In the genomic region with DNA sequence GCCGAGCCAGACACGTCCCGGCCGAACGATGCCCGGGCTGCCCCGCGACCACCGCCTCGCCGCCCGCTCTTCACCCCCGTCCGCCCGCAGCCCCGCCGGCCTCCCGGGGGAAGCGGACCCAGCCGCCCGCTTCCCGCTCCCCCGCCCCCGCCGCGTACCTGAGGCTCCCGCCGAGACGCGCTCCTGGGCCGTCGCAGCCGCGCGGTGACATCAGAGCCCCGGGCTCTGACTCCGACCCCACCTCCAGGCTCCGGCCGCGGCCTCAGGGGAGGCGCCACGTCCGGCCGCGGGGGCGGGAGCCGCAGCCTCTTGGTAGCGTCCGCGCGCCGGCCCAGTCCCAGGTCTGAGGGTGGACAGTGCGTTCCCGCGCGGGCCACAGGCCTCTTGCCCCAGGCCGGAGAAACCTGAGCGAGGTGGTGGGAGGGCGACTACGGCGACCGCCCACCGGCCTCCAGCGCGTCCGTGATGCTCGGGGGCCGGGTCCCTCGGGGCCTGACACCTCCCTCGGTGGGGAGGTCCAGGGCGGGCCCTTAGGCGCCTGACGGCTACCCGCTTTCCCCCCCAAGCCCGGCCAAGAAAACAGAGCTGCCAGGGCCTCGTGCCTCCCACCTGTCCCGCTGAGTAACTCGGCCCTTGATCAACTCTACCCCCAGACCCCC, we compare ENCODE assay signal across 8 cellular contexts. TPM values are rescaled to one million over a fixed set of nuclear protein-coding genes. Genes with fewer than 3 reads are reported as not detected.
A peak's percentile ranks its signal among the peaks of the same experiment; 100 is the strongest.
DNase-seq lines count a peak whose midpoint lies in the region; ATAC-seq and TF ChIP-seq lines count a peak whose summit lies in the region.

A gene with protein sequence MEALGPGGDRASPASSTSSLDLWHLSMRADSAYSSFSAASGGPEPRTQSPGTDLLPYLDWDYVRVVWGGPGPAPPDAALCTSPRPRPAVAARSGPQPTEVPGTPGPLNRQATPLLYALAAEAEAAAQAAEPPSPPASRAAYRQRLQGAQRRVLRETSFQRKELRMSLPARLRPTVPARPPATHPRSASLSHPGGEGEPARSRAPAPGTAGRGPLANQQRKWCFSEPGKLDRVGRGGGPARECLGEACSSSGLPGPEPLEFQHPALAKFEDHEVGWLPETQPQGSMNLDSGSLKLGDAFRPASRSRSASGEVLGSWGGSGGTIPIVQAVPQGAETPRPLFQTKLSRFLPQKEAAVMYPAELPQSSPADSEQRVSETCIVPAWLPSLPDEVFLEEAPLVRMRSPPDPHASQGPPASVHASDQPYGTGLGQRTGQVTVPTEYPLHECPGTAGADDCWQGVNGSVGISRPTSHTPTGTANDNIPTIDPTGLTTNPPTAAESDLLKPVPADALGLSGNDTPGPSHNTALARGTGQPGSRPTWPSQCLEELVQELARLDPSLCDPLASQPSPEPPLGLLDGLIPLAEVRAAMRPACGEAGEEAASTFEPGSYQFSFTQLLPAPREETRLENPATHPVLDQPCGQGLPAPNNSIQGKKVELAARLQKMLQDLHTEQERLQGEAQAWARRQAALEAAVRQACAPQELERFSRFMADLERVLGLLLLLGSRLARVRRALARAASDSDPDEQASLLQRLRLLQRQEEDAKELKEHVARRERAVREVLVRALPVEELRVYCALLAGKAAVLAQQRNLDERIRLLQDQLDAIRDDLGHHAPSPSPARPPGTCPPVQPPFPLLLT (minus strand): TSS at position 212 of the 659 bp plus-strand sequence. CDS start 4,507 bp downstream, outside the sequence.

- no peak within 1 kb of the TSS for H2AFZ ChIP-seq in neural cell (ENCODE audit: low read depth, low read length)

- peaks cover 19% of the 10 kb centered on the region for H3K4me1 Mint-ChIP-seq in activated CD4-positive, alpha-beta T cell treated with anti-CD3 and anti-CD28 coated beads, Interleukin-2, amount 10 ng/mL, durations not matched to agents 24 days and 14 days
- peaks cover 5 to 6% (median 5%) of the 10 kb centered on the region in 3 donors for H3K4me1 Mint-ChIP-seq in IgD-negative memory B cell
- peaks cover 15% of the 10 kb centered on the region for H3K4me1 Mint-ChIP-seq in activated CD4-positive, alpha-beta memory T cell treated with anti-CD3 and anti-CD28 coated beads, Interleukin-2, amount 10 ng/mL, durations not matched to agents 7 days and 5 days

- CTCF ChIA-PET in activated CD4-positive, alpha-beta memory T cell treated with anti-CD3 and anti-CD28 coated beads, Interleukin-2, amount 10 ng/mL, durations not matched to agents 7 days and 5 days (lab: Charles Lee), result interaction anchor here (0.8 to 5.2 kb wide), 10 partner anchors 10 to 329 kb away, joined by 3 to 36 read pairs (median 5); a partner anchor contains a TSS

- peak within 1 kb of the TSS; percentile 64 for H3K4me3 ChIP-seq in fibroblast of villous mesenchyme (ENCODE audit: low read depth, low read length)
- H3K4me3 ChIP-seq in neural cell (ENCODE audit: low read length), result peak within 1 kb of the TSS; percentile 65

- TF ChIP-seq CTCF in fibroblast of villous mesenchyme (IDR thresholded peaks at IDR 0.05; ENCODE audit: insufficient read depth, low read depth, low read length) (no peak), neural cell (IDR thresholded peaks at IDR 0.05; ENCODE audit: poor library complexity, severe bottlenecking) (no peak)

- H3K27me3 ChIP-seq in neural cell (ENCODE audit: insufficient read depth, low read depth, low read length), result peaks cover 60% of the 10 kb centered on the region

- peak; percentile 78 for DNase-seq in activated CD4-positive, alpha-beta T cell treated with anti-CD3 and anti-CD28 coated beads, Interleukin-2, amount 10 ng/mL, durations not matched to agents 24 days and 14 days
- DNase-seq in activated CD4-positive, alpha-beta T cell treated with anti-CD3 and anti-CD28 coated beads, Interleukin-2, amount 50 U/mL, for 1 hour, result no peak
- DNase-seq in activated CD4-positive, alpha-beta memory T cell treated with anti-CD3 and anti-CD28 coated beads, Interleukin-2, amount 10 ng/mL, durations not matched to agents 7 days and 5 days, result no peak
- peak; percentile 49 for DNase-seq in fibroblast of villous mesenchyme (ENCODE audit: low read depth)
- no peak for DNase-seq in amniotic stem cell (lab: John Stamatoyannopoulos, UW)

- no peaks in the 10 kb centered on the region for H4K20me1 ChIP-seq in neural cell (ENCODE audit: insufficient read depth)

- H3K36me3 ChIP-seq in neural cell (ENCODE audit: insufficient read depth, low read length), result no peaks in the 10 kb centered on the region

- no peak for TF ChIP-seq EP300 in neural cell (conservative IDR thresholded peaks at IDR 0.05; ENCODE audit: poor library complexity, severe bottlenecking)

- peak within 1 kb of the TSS; percentile 84 for H3K27ac Mint-ChIP-seq in activated CD4-positive, alpha-beta T cell treated with anti-CD3 and anti-CD28 coated beads, Interleukin-2, amount 10 ng/mL, durations not matched to agents 24 days and 14 days
- peak within 1 kb of the TSS; percentile 69 to 93 (median 82) for H3K27ac Mint-ChIP-seq in IgD-negative memory B cell
- no peak within 1 kb of the TSS for H3K27ac Mint-ChIP-seq in activated CD4-positive, alpha-beta memory T cell treated with anti-CD3 and anti-CD28 coated beads, Interleukin-2, amount 10 ng/mL, durations not matched to agents 7 days and 5 days

- TF ChIP-seq RAD21 in neural cell (conservative IDR thresholded peaks at IDR 0.05), result no peak

- no peaks in the 10 kb centered on the region for H3K9me2 ChIP-seq in neural cell (ENCODE audit: insufficient read depth, low read length)

- POLR2A ChIA-PET in activated CD4-positive, alpha-beta memory T cell treated with anti-CD3 and anti-CD28 coated beads, Interleukin-2, amount 10 ng/mL, durations not matched to agents 7 days and 5 days (lab: Charles Lee), result interaction anchor here (0.9 to 1.4 kb wide), 3 partner anchors 17 to 132 kb away, joined by 3 to 5 read pairs (median 3); a partner anchor contains a TSS

- peaks cover 50% of the 10 kb centered on the region for H3K27me3 Mint-ChIP-seq in activated CD4-positive, alpha-beta T cell treated with anti-CD3 and anti-CD28 coated beads, Interleukin-2, amount 10 ng/mL, durations not matched to agents 24 days and 14 days
- H3K27me3 Mint-ChIP-seq in IgD-negative memory B cell, result peaks cover 25% of the 10 kb centered on the region
- peaks cover 46% of the 10 kb centered on the region for H3K27me3 Mint-ChIP-seq in activated CD4-positive, alpha-beta memory T cell treated with anti-CD3 and anti-CD28 coated beads, Interleukin-2, amount 10 ng/mL, durations not matched to agents 7 days and 5 days

- H3K27ac ChIP-seq in neural cell (ENCODE audit: low read length), result no peak within 1 kb of the TSS

- H3K9me3 ChIP-seq in neural cell (ENCODE audit: low read length), result no peaks in the 10 kb centered on the region

- no peaks in the 10 kb centered on the region for H3K79me2 ChIP-seq in neural cell (replicated peaks; ENCODE audit: insufficient read depth, low read length)

- no peaks in the 10 kb centered on the region for H3K9me3 Mint-ChIP-seq in activated CD4-positive, alpha-beta T cell treated with anti-CD3 and anti-CD28 coated beads, Interleukin-2, amount 10 ng/mL, durations not matched to agents 24 days and 14 days
- no peaks in the 10 kb centered on the region for H3K9me3 Mint-ChIP-seq in IgD-negative memory B cell
- H3K9me3 Mint-ChIP-seq in activated CD4-positive, alpha-beta memory T cell treated with anti-CD3 and anti-CD28 coated beads, Interleukin-2, amount 10 ng/mL, durations not matched to agents 7 days and 5 days, result no peaks in the 10 kb centered on the region

- no peak within 1 kb of the TSS for H3K4me2 ChIP-seq in neural cell (ENCODE audit: low read length)

- intact Hi-C loops in activated CD4-positive, alpha-beta T cell treated with anti-CD3 and anti-CD28 coated beads, Interleukin-2, amount 10 ng/mL, durations not matched to agents 24 days and 14 days (cut with micrococcal nuclease), result loop anchor here (1.0 to 5.0 kb wide), 2 partner anchors 36 to 222 kb away; a partner anchor contains a TSS

- peak within 1 kb of the TSS; percentile 84 for H3K4me3 Mint-ChIP-seq in activated CD4-positive, alpha-beta T cell treated with anti-CD3 and anti-CD28 coated beads, Interleukin-2, amount 10 ng/mL, durations not matched to agents 24 days and 14 days
- H3K4me3 Mint-ChIP-seq in IgD-negative memory B cell, result peak within 1 kb of the TSS; percentile 88 to 95 (median 93)
- peak within 1 kb of the TSS; percentile 79 for H3K4me3 Mint-ChIP-seq in activated CD4-positive, alpha-beta memory T cell treated with anti-CD3 and anti-CD28 coated beads, Interleukin-2, amount 10 ng/mL, durations not matched to agents 7 days and 5 days

- H3K9ac ChIP-seq in neural cell (ENCODE audit: low read length), result peak within 1 kb of the TSS; percentile 58

- peak; percentile 60 for ATAC-seq in GM21737 (IDR thresholded peaks at IDR 0.05; ENCODE audit: unreplicated experiment)

- H3K36me3 Mint-ChIP-seq in activated CD4-positive, alpha-beta T cell treated with anti-CD3 and anti-CD28 coated beads, Interleukin-2, amount 10 ng/mL, durations not matched to agents 24 days and 14 days (ENCODE audit: low read depth), result no peaks in the 10 kb centered on the region
- H3K36me3 Mint-ChIP-seq in IgD-negative memory B cell, result no peaks in the 10 kb centered on the region
- no peaks in the 10 kb centered on the region for H3K36me3 Mint-ChIP-seq in activated CD4-positive, alpha-beta memory T cell treated with anti-CD3 and anti-CD28 coated beads, Interleukin-2, amount 10 ng/mL, durations not matched to agents 7 days and 5 days (ENCODE audit: low read depth)

- no peaks in the 10 kb centered on the region for H3F3A ChIP-seq in neural cell (ENCODE audit: insufficient read depth, low read length, poor library complexity, severe bottlenecking)

RNA-seq across cellular contexts. Expression of the gene that starts here (rescaled TPM):
- total RNA-seq in activated CD4-positive, alpha-beta T cell treated with anti-CD3 and anti-CD28 coated beads, Interleukin-2, amount 10 ng/mL, durations not matched to agents 24 days and 14 days, result 5.3 and 7.4 TPM in 2 replicates
- polyA plus RNA-seq in IgD-negative memory B cell (0.70 TPM), neural cell (0.84 and 1.8 TPM in 2 replicates)
- total RNA-seq in activated CD4-positive, alpha-beta memory T cell treated with anti-CD3 and anti-CD28 coated beads, Interleukin-2, amount 10 ng/mL, durations not matched to agents 7 days and 5 days, result 1 to 10 TPM; 2.5 to 2.7 TPM
- total RNA-seq in fibroblast of villous mesenchyme, result 6.1 and 6.5 TPM in 2 replicates
- polyA minus RNA-seq in neural cell, result 0.49 and 0.58 TPM in 2 replicates

Comparison
In these comparisons a context has a peak if more than half of its experiments do, and no peak if none do; other contexts are left out.
1. DNase-seq: peak in activated CD4-positive, alpha-beta T cell treated with anti-CD3 and anti-CD28 coated beads, Interleukin-2, amount 10 ng/mL, durations not matched to agents 24 days and 14 days (single experiment) and fibroblast of villous mesenchyme (single experiment); none in activated CD4-positive, alpha-beta T cell treated with anti-CD3 and anti-CD28 coated beads, Interleukin-2, amount 50 U/mL, for 1 hour (single experiment), activated CD4-positive, alpha-beta memory T cell treated with anti-CD3 and anti-CD28 coated beads, Interleukin-2, amount 10 ng/mL, durations not matched to agents 7 days and 5 days (single experiment) and amniotic stem cell (single experiment).
2. Peak in every context shown above with its lines, with median percentiles within 50 percentile points of each other: H3K4me3 Mint-ChIP-seq.